Comparison of ENCODE assay signal across 13 cellular contexts in the genomic region with DNA sequence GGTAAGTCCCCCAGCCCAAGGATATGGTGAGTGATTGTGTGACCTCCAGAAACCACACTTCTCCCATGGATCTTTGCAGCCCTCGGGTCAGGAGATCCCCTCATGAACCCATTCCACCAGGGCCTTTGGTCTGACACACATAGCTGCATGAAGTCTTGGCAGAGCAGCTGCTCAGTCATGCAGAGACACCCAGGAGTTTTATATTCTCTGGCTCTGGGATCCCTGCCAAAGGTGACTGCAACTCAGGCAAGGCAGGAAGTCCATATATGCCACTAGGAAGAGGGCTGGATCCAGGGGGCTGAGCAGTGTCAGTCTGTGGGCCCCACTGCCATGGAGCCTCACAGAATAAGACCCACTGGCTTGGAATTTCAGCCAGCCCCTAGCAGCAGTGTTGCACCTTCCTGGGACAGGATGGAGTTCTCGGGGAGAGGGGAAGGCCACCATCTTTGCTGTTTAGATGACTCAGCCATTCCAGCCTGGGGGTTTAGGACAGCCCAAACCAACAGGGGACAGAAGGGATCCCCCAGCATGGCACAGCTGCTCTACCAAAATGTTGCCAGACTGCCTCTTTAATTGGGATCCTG.
DNase-seq lines count a peak whose midpoint lies in the region; ATAC-seq and TF ChIP-seq lines count a peak whose summit lies in the region.
"Had no signal": no experiment of that assay in that cellular context is flagged by ENCODE, and none has a peak within 500 bp of the region (broad histone marks: within the 10 kb centered on the region; RNA-seq: fewer than 3 reads in every experiment).

No MANE protein-coding gene starts in this region.

- H3K4me1 ChIP-seq in fibroblast of lung (ENCODE audit: control insufficient read depth, extremely low read depth, insufficient read depth, low read length), result no peaks in the 10 kb centered on the region
- H3K4me1 ChIP-seq: A549, upper lobe of left lung had no signal

- H2AFZ ChIP-seq in fibroblast of lung (ENCODE audit: low read length), result no peak overlapping the region

- peak; percentile 72 for DNase-seq in A172 (ENCODE audit: low spot score)
- DNase-seq in HCEC 1CT, result peak; percentile 10
- peak; percentile 64 for DNase-seq in NCI-H510A treated with DMSO at 0.1 percent for 48 hours (lab: John Stamatoyannopoulos, UW)
- peak; percentile 1 to 35 for DNase-seq in fibroblast of lung (ENCODE audit: low read depth in 2 of 2)
- no peak for DNase-seq in C1 segment of cervical spinal cord (lab: John Stamatoyannopoulos, UW)
- no peak for DNase-seq in activated CD4-positive, alpha-beta T cell treated with anti-CD3 and anti-CD28 coated beads for 1 hour
- DNase-seq in SK-N-DZ (ENCODE audit: low spot score), result no peak
- DNase-seq: activated T-cell treated with anti-CD3 and anti-CD28 coated beads, Interleukin-2, amount 50 U/mL, for 24 hours; NCI-H2227 treated with DMSO at 0.1 percent for 48 hours; upper lobe of left lung had no signal

- H3K9ac ChIP-seq in fibroblast of lung (ENCODE audit: insufficient read depth, low read length), result no peak overlapping the region

- no peak overlapping the region for H3K4me2 ChIP-seq in fibroblast of lung (ENCODE audit: extremely low read depth, insufficient read depth, low read length)
- H3K4me2 ChIP-seq: A549 had no signal

- no peak overlapping the region for H3K4me3 ChIP-seq in fibroblast of lung (replicated peaks in 1 of 4; ENCODE audit: control extremely low read depth in 1 of 4, insufficient read depth in 1 of 4, low read depth in 3 of 4, low read length in 4 of 4)
- H3K4me3 ChIP-seq: A549, upper lobe of left lung had no signal

- no peaks in the 10 kb centered on the region for H3K79me2 ChIP-seq in fibroblast of lung (ENCODE audit: control insufficient read depth, insufficient read depth, low read length)

- no peak for TF ChIP-seq CTCF in fibroblast of lung (conservative IDR thresholded peaks at IDR 0.05 in 1 of 2, IDR thresholded peaks at IDR 0.05 in 1 of 2; ENCODE audit: low read depth in 1 of 2, low read length in 2 of 2)

- no peaks in the 10 kb centered on the region for H3K27me3 ChIP-seq in fibroblast of lung (ENCODE audit: control insufficient read depth, insufficient read depth, low read length)
- H3K27me3 ChIP-seq: upper lobe of left lung had no signal

- ATAC-seq in GM19463 (IDR thresholded peaks at IDR 0.05; ENCODE audit: unreplicated experiment), result no peak
- ATAC-seq: A549; natural killer cell treated with Interleukin-12 subunit alpha and Interleukin-12 subunit beta and Interleukin-15 and Interleukin-18, amount 100 ng/mL, for 72 hours had no signal

- H3K36me3 ChIP-seq in fibroblast of lung (ENCODE audit: control insufficient read depth, insufficient read depth, low read length), result no peaks in the 10 kb centered on the region
- H3K36me3 ChIP-seq: upper lobe of left lung had no signal

- no peak overlapping the region for H3K27ac ChIP-seq in fibroblast of lung (ENCODE audit: insufficient read depth, low read length)
- H3K27ac ChIP-seq: A549, upper lobe of left lung had no signal

- H4K20me1 ChIP-seq in fibroblast of lung (ENCODE audit: control insufficient read depth, extremely low read depth, insufficient read depth, low read length), result no peaks in the 10 kb centered on the region

- no peaks in the 10 kb centered on the region for H3K9me3 ChIP-seq in fibroblast of lung (ENCODE audit: control insufficient read depth, insufficient read depth, low read depth, low read length)
- H3K9me3 ChIP-seq: A549 had no signal

Comparison
In these comparisons a context has a peak if more than half of its experiments do, and no peak if none do; other contexts are left out.
1. DNase-seq: peak in A172 (single experiment), HCEC 1CT (single experiment), NCI-H510A treated with DMSO at 0.1 percent for 48 hours (single experiment) and fibroblast of lung (2 of 2); none in C1 segment of cervical spinal cord (0 of 14), activated CD4-positive, alpha-beta T cell treated with anti-CD3 and anti-CD28 coated beads for 1 hour (single experiment) and SK-N-DZ (single experiment).